ENCODE assay signal across 8 cellular contexts in genomic region chrX:71618303-71618721, GRCh38. TPM values are rescaled to one million over a fixed set of nuclear protein-coding genes. Genes with fewer than 3 reads are reported as not detected.
DNase-seq lines count a peak whose midpoint lies in the region; ATAC-seq lines count a peak whose summit lies in the region.

Gene CXCR3, minus strand, starts transcription at chrX:71618511. Its CDS starts 62 bp downstream, at chrX:71618449.

- H3K9me3 Mint-ChIP-seq in T-helper 1 cell treated with Interleukin-12 subunit alpha and Interleukin-12 subunit beta and Interleukin-4 antibody, amounts not matched to agents 30 μg/mL and 1 μg/mL, for 36 hours, result no peaks in the 10 kb centered on the region
- H3K9me3 Mint-ChIP-seq in activated naive CD8-positive, alpha-beta T cell treated with anti-CD3 and anti-CD28 coated beads for 36 hours, result peaks cover 4% of the 10 kb centered on the region

- ATAC-seq in GM18861 (IDR thresholded peaks at IDR 0.05; ENCODE audit: unreplicated experiment) (peak; percentile 50), HG03045 (IDR thresholded peaks at IDR 0.05; ENCODE audit: unreplicated experiment) (peak; percentile 53)

- H3K27me3 Mint-ChIP-seq in T-helper 1 cell treated with Interleukin-12 subunit alpha and Interleukin-12 subunit beta and Interleukin-4 antibody, amounts not matched to agents 30 μg/mL and 1 μg/mL, for 36 hours (ENCODE audit: low read depth), result no peaks in the 10 kb centered on the region
- H3K27me3 Mint-ChIP-seq in activated naive CD8-positive, alpha-beta T cell treated with anti-CD3 and anti-CD28 coated beads for 36 hours, result no peaks in the 10 kb centered on the region

- intact Hi-C loops in posterior cingulate gyrus (cut with DNase I), result no loop called here

- peak within 1 kb of the TSS; percentile 93 for H3K4me3 Mint-ChIP-seq in T-helper 1 cell treated with Interleukin-12 subunit alpha and Interleukin-12 subunit beta and Interleukin-4 antibody, amounts not matched to agents 30 μg/mL and 1 μg/mL, for 36 hours
- peak within 1 kb of the TSS; percentile 94 for H3K4me3 Mint-ChIP-seq in activated naive CD8-positive, alpha-beta T cell treated with anti-CD3 and anti-CD28 coated beads for 36 hours

- H3K4me1 Mint-ChIP-seq in T-helper 1 cell treated with Interleukin-12 subunit alpha and Interleukin-12 subunit beta and Interleukin-4 antibody, amounts not matched to agents 30 μg/mL and 1 μg/mL, for 36 hours (ENCODE audit: low read depth), result peaks cover 62% of the 10 kb centered on the region
- H3K4me1 Mint-ChIP-seq in activated naive CD8-positive, alpha-beta T cell treated with anti-CD3 and anti-CD28 coated beads for 36 hours, result peaks cover 60% of the 10 kb centered on the region

- DNase-seq in activated naive CD8-positive, alpha-beta T cell treated with anti-CD3 and anti-CD28 coated beads for 36 hours, result peak; percentile 85
- DNase-seq in stimulated activated CD4-positive, alpha-beta T cell treated with anti-CD3 and anti-CD28 coated beads, Interleukin-4, amount 100 ng/mL, for 24 hours, result peak; percentile 80
- no peak for DNase-seq in NCI-H510A (lab: John Stamatoyannopoulos, UW)
- no peak for DNase-seq in NCI-H146 (lab: John Stamatoyannopoulos, UW)
- no peak for DNase-seq in posterior cingulate gyrus

- peaks cover 31% of the 10 kb centered on the region for H3K36me3 Mint-ChIP-seq in T-helper 1 cell treated with Interleukin-12 subunit alpha and Interleukin-12 subunit beta and Interleukin-4 antibody, amounts not matched to agents 30 μg/mL and 1 μg/mL, for 36 hours (ENCODE audit: low read depth)
- peaks cover 54% of the 10 kb centered on the region for H3K36me3 Mint-ChIP-seq in activated naive CD8-positive, alpha-beta T cell treated with anti-CD3 and anti-CD28 coated beads for 36 hours

- H3K27ac Mint-ChIP-seq in T-helper 1 cell treated with Interleukin-12 subunit alpha and Interleukin-12 subunit beta and Interleukin-4 antibody, amounts not matched to agents 30 μg/mL and 1 μg/mL, for 36 hours, result peak within 1 kb of the TSS; percentile 83
- peak within 1 kb of the TSS; percentile 96 for H3K27ac Mint-ChIP-seq in activated naive CD8-positive, alpha-beta T cell treated with anti-CD3 and anti-CD28 coated beads for 36 hours

RNA-seq across cellular contexts. Expression of gene CXCR3, which starts in this region (rescaled TPM):
- 10 to 100 TPM; 58.5 to 58.6 TPM for total RNA-seq in activated naive CD8-positive, alpha-beta T cell treated with anti-CD3 and anti-CD28 coated beads for 36 hours

Comparison
In these comparisons a context has a peak if more than half of its experiments do, and no peak if none do; other contexts are left out.
1. DNase-seq: peak in activated naive CD8-positive, alpha-beta T cell treated with anti-CD3 and anti-CD28 coated beads for 36 hours (single experiment) and stimulated activated CD4-positive, alpha-beta T cell treated with anti-CD3 and anti-CD28 coated beads, Interleukin-4, amount 100 ng/mL, for 24 hours (single experiment); none in NCI-H510A (single experiment), NCI-H146 (single experiment) and posterior cingulate gyrus (0 of 10).